In genomic region chr14:73774671-73775070, GRCh38 we compare ENCODE assay signal across 13 cellular contexts.
DNase-seq lines count a peak whose midpoint lies in the region; ATAC-seq, FAIRE-seq and TF ChIP-seq lines count a peak whose summit lies in the region.
"Had no signal": no experiment of that assay in that cellular context is flagged by ENCODE, and none has a peak within 500 bp of the region (broad histone marks: within the 10 kb centered on the region; RNA-seq: fewer than 3 reads in every experiment).

No MANE protein-coding gene starts in this region.

- ATAC-seq in Panc1 (0 out of 2 replicates have a peak, but pooled peaks have one; percentile 27), GM21423 (IDR thresholded peaks at IDR 0.05; ENCODE audit: unreplicated experiment) (no peak), GM18861 (IDR thresholded peaks at IDR 0.05; ENCODE audit: unreplicated experiment) (no peak)

- peak overlapping the region; percentile 49; the same call in 1 of the 2 replicates for H3K27ac ChIP-seq in Panc1 (ENCODE audit: low read length)
- peak overlapping the region; percentile 44 to 81 (median 64) for H3K27ac ChIP-seq in esophagus muscularis mucosa (replicated peaks in 1 of 4)
- peak overlapping the region in 17 of 21 experiments; percentile 0 to 82 (median 56) for H3K27ac ChIP-seq in skin epidermis
- H3K27ac ChIP-seq: 22Rv1 had no signal

- no peaks in the 10 kb centered on the region for H3K9me3 Mint-ChIP-seq in T-helper 1 cell treated with Interleukin-12 subunit alpha and Interleukin-12 subunit beta and Interleukin-4 antibody, amounts not matched to agents 30 μg/mL and 1 μg/mL, for 36 hours

- H3K27me3 ChIP-seq in Panc1 (ENCODE audit: control insufficient read depth, insufficient read depth, low read length) (no peaks in the 10 kb centered on the region), esophagus muscularis mucosa (no peaks in the 10 kb centered on the region)

- FAIRE-seq in GM12892 (lab: Jason Lieb, UNC) = no peak

- no peaks in the 10 kb centered on the region for H3K36me3 ChIP-seq in Panc1 (ENCODE audit: control insufficient read depth, insufficient read depth, low read length)
- no peaks in the 10 kb centered on the region for H3K36me3 ChIP-seq in esophagus muscularis mucosa

- no peak overlapping the region for H3K4me3 Mint-ChIP-seq in T-helper 1 cell treated with Interleukin-12 subunit alpha and Interleukin-12 subunit beta and Interleukin-4 antibody, amounts not matched to agents 30 μg/mL and 1 μg/mL, for 36 hours

- no peaks in the 10 kb centered on the region for H3K27me3 Mint-ChIP-seq in T-helper 1 cell treated with Interleukin-12 subunit alpha and Interleukin-12 subunit beta and Interleukin-4 antibody, amounts not matched to agents 30 μg/mL and 1 μg/mL, for 36 hours (ENCODE audit: low read depth)

- no peak for TF ChIP-seq EP300 in esophagus muscularis mucosa (IDR thresholded peaks at IDR 0.05)

- POLR2A ChIA-PET in Panc1 (lab: Charles Lee) = no interaction called here

- H3K9me3 ChIP-seq in Panc1 (ENCODE audit: control insufficient read depth, insufficient read depth, low read depth, low read length) (no peaks in the 10 kb centered on the region), esophagus muscularis mucosa (no peaks in the 10 kb centered on the region)

- H3K4me3 ChIP-seq in Panc1 (ENCODE audit: low read depth in 2 of 2, low read length in 2 of 2) = no peak overlapping the region
- no peak overlapping the region for H3K4me3 ChIP-seq in esophagus muscularis mucosa
- no peak overlapping the region for H3K4me3 ChIP-seq in skin epidermis
- H3K4me3 ChIP-seq: coronary artery had no signal

- CTCF ChIA-PET in Panc1 (lab: Charles Lee) = no interaction called here

- 100% methylated on average over 1 of the region's 2 CpGs for WGBS in esophagus muscularis mucosa

- in situ Hi-C loops in Panc1 (cut with HindIII; ENCODE audit: low pct_unique_long_range_greater_than_20kb, low sequenced_read_pairs) = no loop called here

- peaks cover 2% of the 10 kb centered on the region for H3K36me3 Mint-ChIP-seq in T-helper 1 cell treated with Interleukin-12 subunit alpha and Interleukin-12 subunit beta and Interleukin-4 antibody, amounts not matched to agents 30 μg/mL and 1 μg/mL, for 36 hours (ENCODE audit: low read depth)

- DNase-seq in T-helper 1 cell (no peak), Panc1 (ENCODE audit: low read depth, low spot score) (no peak), esophagus muscularis mucosa (ENCODE audit: extremely low spot score) (no peak), GM12892 (ENCODE audit: insufficient read length) (no peak)
- DNase-seq: DMS79 treated with DMSO at 0.1 percent for 48 hours, foreskin melanocyte, NCI-H1694 had no signal

- peak overlapping the region; percentile 10 for H3K27ac Mint-ChIP-seq in T-helper 1 cell treated with Interleukin-12 subunit alpha and Interleukin-12 subunit beta and Interleukin-4 antibody, amounts not matched to agents 30 μg/mL and 1 μg/mL, for 36 hours

- no peak for TF ChIP-seq POLR2A in esophagus muscularis mucosa (IDR thresholded peaks at IDR 0.05; ENCODE audit: low read depth)
- TF ChIP-seq POLR2A in GM12892 (IDR thresholded peaks at IDR 0.05; ENCODE audit: low read depth, low read length) = no peak

- BruUV-seq in Panc1 (replicated peaks; lab: Mats Ljungman, UMichigan) = no TSS peak

- H3K4me1 Mint-ChIP-seq in T-helper 1 cell treated with Interleukin-12 subunit alpha and Interleukin-12 subunit beta and Interleukin-4 antibody, amounts not matched to agents 30 μg/mL and 1 μg/mL, for 36 hours (ENCODE audit: low read depth) = peaks cover 61% of the 10 kb centered on the region

- peaks cover 50% of the 10 kb centered on the region for H3K4me1 ChIP-seq in Panc1 (ENCODE audit: control insufficient read depth, insufficient read depth, low read length)
- peaks cover 82 to 91% (median 88%) of the 10 kb centered on the region in 4 donors for H3K4me1 ChIP-seq in esophagus muscularis mucosa

- intact Hi-C loops in Panc1 (cut with micrococcal nuclease; ENCODE audit: unreplicated experiment) (no loop called here), esophagus muscularis mucosa (cut with DNase I) (no loop called here)

- TF ChIP-seq CTCF in Panc1 (IDR thresholded peaks at IDR 0.05) (no peak), esophagus muscularis mucosa (IDR thresholded peaks at IDR 0.05) (no peak)
